14 cellular contexts compared by ENCODE assay signal in genomic region chr18:24214913-24215312, GRCh38.
A peak's percentile ranks its signal among the peaks of the same experiment; 100 is the strongest.
DNase-seq lines count a peak whose midpoint lies in the region; ATAC-seq and TF ChIP-seq lines count a peak whose summit lies in the region.
"Had no signal": no experiment of that assay in that cellular context is flagged by ENCODE, and none has a peak within 500 bp of the region (broad histone marks: within the 10 kb centered on the region; RNA-seq: fewer than 3 reads in every experiment).

No MANE protein-coding gene starts in this region.

- H3K4me3 ChIP-seq in lower lobe of right lung, result no peak overlapping the region
- no peak overlapping the region for H3K4me3 ChIP-seq in testis

- no peaks in the 10 kb centered on the region for H3K9me3 ChIP-seq in lower lobe of right lung
- no peaks in the 10 kb centered on the region for H3K9me3 ChIP-seq in testis
- H3K9me3 ChIP-seq in H9 (ENCODE audit: control insufficient read depth, low read depth, low read length), result no peaks in the 10 kb centered on the region

- ATAC-seq in lower lobe of right lung, result peak; percentile 24 to 50
- ATAC-seq: activated naive CD8-positive, alpha-beta T cell treated with anti-CD3 and anti-CD28 coated beads, Interleukin-2, amount 50 U/mL, for 24 hours had no signal

- no peaks in the 10 kb centered on the region for H3K23me2 ChIP-seq in H9 (ENCODE audit: insufficient read length, low read depth, low read length, poor library complexity, severe bottlenecking)

- H2BK15ac ChIP-seq in H9 (ENCODE audit: low read depth, low read length), result no peak overlapping the region

- no peak overlapping the region for H4K91ac ChIP-seq in H9 (ENCODE audit: insufficient read length, low read depth, low read length)

- TF ChIP-seq CTCF in lower lobe of right lung (IDR thresholded peaks at IDR 0.05) (no peak), testis (IDR thresholded peaks at IDR 0.05) (no peak), H9 (conservative IDR thresholded peaks at IDR 0.05) (no peak)

- H2BK5ac ChIP-seq in H9 (ENCODE audit: insufficient read length, low read length), result no peak overlapping the region

- no peak overlapping the region for H3K23ac ChIP-seq in H9 (ENCODE audit: insufficient read length, low read depth, low read length)

- no peaks in the 10 kb centered on the region for H4K20me1 ChIP-seq in H9 (ENCODE audit: control insufficient read depth, insufficient read depth, insufficient read length)

- no peak overlapping the region for H3K18ac ChIP-seq in H9 (ENCODE audit: insufficient read length, low read depth, low read length)

- H3K4me1 Mint-ChIP-seq in H9, result peaks cover 12 to 16% of the 10 kb centered on the region in 2 experiments
- H3K4me1 Mint-ChIP-seq: activated naive CD8-positive, alpha-beta T cell treated with anti-CD3 and anti-CD28 coated beads, Interleukin-2, amount 50 U/mL, for 24 hours; naive B cell had no signal

- WGBS in testis, 2 donors, result 34 to 46% methylated on average over 1 of the region's 1 CpG
- WGBS in H9 (ENCODE audit: extremely low coverage, insufficient read length, low lambda C conversion rate), result no CpG with 5 or more reads among the region's 1 CpG

- no peak overlapping the region for H3K9ac ChIP-seq in H9 (ENCODE audit: extremely low read depth, insufficient read length, low read length)

- H3K9me3 Mint-ChIP-seq in H9, result no peaks in the 10 kb centered on the region
- H3K9me3 Mint-ChIP-seq: activated naive CD8-positive, alpha-beta T cell treated with anti-CD3 and anti-CD28 coated beads, Interleukin-2, amount 50 U/mL, for 24 hours; naive B cell; T-helper 2 cell treated with Interferon-gamma antibody and Interleukin-4, amounts not matched to agents 5 μg/mL and 100 μg/mL, for 36 hours had no signal

- H4K5ac ChIP-seq in H9 (ENCODE audit: insufficient read length, low read depth, low read length), result no peak overlapping the region

- no peak overlapping the region for H3K56ac ChIP-seq in H9 (ENCODE audit: insufficient read length, low read depth, low read length)

- H3K79me2 ChIP-seq in H9 (ENCODE audit: insufficient read depth, low read length), result no peaks in the 10 kb centered on the region

- H3K14ac ChIP-seq in H9 (ENCODE audit: insufficient read depth, low read length), result no peak overlapping the region

- no peak overlapping the region for H2BK12ac ChIP-seq in H9 (ENCODE audit: insufficient read length, low read depth, low read length)

- no peak overlapping the region for H4K8ac ChIP-seq in H9 (replicated peaks; ENCODE audit: insufficient read length, low read depth, low read length)

- H2AFZ ChIP-seq in H9 (ENCODE audit: low read length), result no peak overlapping the region

- H3T11ph ChIP-seq in H9 (ENCODE audit: low read length), result no peak overlapping the region

- H3K27ac Mint-ChIP-seq in H9, result no peak overlapping the region
- H3K27ac Mint-ChIP-seq: activated naive CD8-positive, alpha-beta T cell treated with anti-CD3 and anti-CD28 coated beads, Interleukin-2, amount 50 U/mL, for 24 hours; T-helper 2 cell treated with Interferon-gamma antibody and Interleukin-4, amounts not matched to agents 5 μg/mL and 100 μg/mL, for 36 hours had no signal

- no peak for TF ChIP-seq POLR2A in testis (IDR thresholded peaks at IDR 0.05)

- H3K27me3 Mint-ChIP-seq in H9 (ENCODE audit: low read depth), result no peaks in the 10 kb centered on the region
- H3K27me3 Mint-ChIP-seq: activated naive CD8-positive, alpha-beta T cell treated with anti-CD3 and anti-CD28 coated beads, Interleukin-2, amount 50 U/mL, for 24 hours; naive B cell had no signal

- peaks cover 30% of the 10 kb centered on the region for H3K4me1 ChIP-seq in lower lobe of right lung
- H3K4me1 ChIP-seq in testis, result peaks cover 17% of the 10 kb centered on the region
- H3K4me1 ChIP-seq in H9 (ENCODE audit: insufficient read depth, low read length), result no peaks in the 10 kb centered on the region

- H3K4me3 Mint-ChIP-seq in H9, result no peak overlapping the region
- H3K4me3 Mint-ChIP-seq: activated naive CD8-positive, alpha-beta T cell treated with anti-CD3 and anti-CD28 coated beads, Interleukin-2, amount 50 U/mL, for 24 hours; naive B cell; T-helper 2 cell treated with Interferon-gamma antibody and Interleukin-4, amounts not matched to agents 5 μg/mL and 100 μg/mL, for 36 hours had no signal

- H3K27me3 ChIP-seq in lower lobe of right lung (ENCODE audit: low read depth) (no peaks in the 10 kb centered on the region), testis (no peaks in the 10 kb centered on the region), H9 (ENCODE audit: insufficient read depth, low read length) (no peaks in the 10 kb centered on the region)

- no peak overlapping the region for H3K4ac ChIP-seq in H9 (ENCODE audit: low read depth, low read length)

- DNase-seq in NCI-H510A treated with DMSO at 0.1 percent for 48 hours (lab: John Stamatoyannopoulos, UW), result peak; percentile 9
- no peak for DNase-seq in NCI-H510A (lab: John Stamatoyannopoulos, UW)
- no peak for DNase-seq in caudate nucleus (lab: John Stamatoyannopoulos, UW)
- no peak for DNase-seq in lower lobe of right lung
- DNase-seq in testis, result no peak
- no peak for DNase-seq in superior temporal gyrus (ENCODE audit: extremely low spot score)
- DNase-seq in H9, result no peak
- DNase-seq in mesenteric fat pad (ENCODE audit: low spot score), result no peak
- DNase-seq: activated CD4-positive, alpha-beta T cell treated with anti-CD3 and anti-CD28 coated beads for 4 hours; activated naive CD8-positive, alpha-beta T cell treated with anti-CD3 and anti-CD28 coated beads, Interleukin-2, amount 50 U/mL, for 24 hours; activated T-cell treated with anti-CD3 and anti-CD28 coated beads for 4 hours; naive B cell; stimulated activated naive CD4-positive, alpha-beta T cell had no signal

- H3K79me1 ChIP-seq in H9 (ENCODE audit: insufficient read depth, low read depth, low read length, poor library complexity, severe bottlenecking), result no peaks in the 10 kb centered on the region

- peaks cover 0 to 3% (median 0%) of the 10 kb centered on the region in 3 experiments; a peak in 4 of 7 replicates for H3K36me3 Mint-ChIP-seq in H9 (ENCODE audit: insufficient read depth in 1 of 3, low read depth in 3 of 3)
- H3K36me3 Mint-ChIP-seq: naive B cell had no signal

- peak overlapping the region; percentile 49 for H3K27ac ChIP-seq in caudate nucleus (ENCODE audit: low read depth, low read length)
- H3K27ac ChIP-seq in lower lobe of right lung, result peak overlapping the region; percentile 67
- peak overlapping the region; percentile 8 to 18 for H3K27ac ChIP-seq in testis
- no peak overlapping the region for H3K27ac ChIP-seq in H9 (ENCODE audit: insufficient read length, low read depth, low read length)

- no peak overlapping the region for H3K4me2 ChIP-seq in H9 (ENCODE audit: insufficient read depth, insufficient read length, low read length)

- intact Hi-C loops in lower lobe of right lung (cut with DNase I), result no loop called here
- intact Hi-C loops in testis (cut with DNase I; ENCODE audit: low total_unique reads), result no loop called here

- no peak overlapping the region for H2AK5ac ChIP-seq in H9 (ENCODE audit: insufficient read length, low read length)

- no peak overlapping the region for H2BK120ac ChIP-seq in H9 (ENCODE audit: low read depth, low read length, poor library complexity, severe bottlenecking)

- no peak overlapping the region for H2BK20ac ChIP-seq in H9 (ENCODE audit: low read depth, low read length, poor library complexity, severe bottlenecking)

- H3K36me3 ChIP-seq in lower lobe of right lung (no peaks in the 10 kb centered on the region), testis (ENCODE audit: low read depth, missing control alignments) (no peaks in the 10 kb centered on the region)
